In the genomic region with DNA sequence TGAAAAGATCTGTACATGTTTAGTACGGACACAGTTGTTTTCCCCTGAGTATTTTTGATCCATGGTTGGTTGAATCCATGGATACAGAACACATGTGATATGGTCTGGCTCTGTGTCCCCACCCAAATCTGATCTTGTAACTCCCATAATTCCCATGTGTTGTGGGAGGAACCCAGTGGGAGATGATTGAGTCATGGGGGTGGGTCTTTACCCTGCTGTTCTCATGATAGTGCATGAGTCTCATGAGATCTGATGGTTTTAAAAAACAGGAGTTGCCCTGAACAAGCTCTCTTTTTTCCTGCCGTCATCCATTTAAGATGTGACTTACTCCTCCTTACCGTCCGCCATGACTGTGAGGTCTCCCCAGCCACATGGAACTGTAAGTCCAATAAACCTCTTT, we compare ENCODE assay signal across 10 cellular contexts.
"Had no signal": no experiment of that assay in that cellular context is flagged by ENCODE, and none has a peak within 500 bp of the region (broad histone marks: within the 10 kb centered on the region; RNA-seq: fewer than 3 reads in every experiment).

No MANE protein-coding gene starts in this region.

- H3K27ac ChIP-seq: GM23248 had no signal

- H3K9ac ChIP-seq: GM23248 had no signal

- H3K9me3 Mint-ChIP-seq: GM23338, H9, HFFc6 had no signal

- H2AFZ ChIP-seq: GM23248, GM23338 had no signal

- ATAC-seq: GM23338, HCT116 had no signal

- H3K4me2 ChIP-seq: GM23338 had no signal

- DNase-seq: GM23248, GOT3, H7, H9, HCEC 1CT, HFFc6 had no signal

- H3K4me3 Mint-ChIP-seq: GM23338, H9, HFFc6 had no signal

- H3K27ac Mint-ChIP-seq: GM23338, HFFc6 had no signal

- H3K36me3 ChIP-seq: HAP-1 had no signal

- FAIRE-seq: H1 had no signal

- H3K9me3 ChIP-seq: HAP-1 had no signal

- H3K4me3 ChIP-seq: GM23248, GM23338, HAP-1 had no signal
